ENCODE assay signal across 8 cellular contexts in genomic region chr1:226060976-226061792, GRCh38. TPM values are rescaled to one million over a fixed set of nuclear protein-coding genes. Genes with fewer than 3 reads are reported as not detected.
DNase-seq lines count a peak whose midpoint lies in the region; ATAC-seq and TF ChIP-seq lines count a peak whose summit lies in the region.

No MANE protein-coding gene starts in this region.

- peaks cover 34% of the 10 kb centered on the region for H3F3A ChIP-seq in SU-DHL-6 (ENCODE audit: insufficient read depth)

- peak overlapping the region; percentile 51 for H3K4me2 ChIP-seq in SU-DHL-6 (ENCODE audit: low read depth, low read length, poor library complexity, severe bottlenecking)

- intact Hi-C loops in Right ventricle myocardium inferior (cut with DNase I): loop anchor here (5.0 kb wide), 1 partner anchor 126 kb away; the partner anchor contains the start of gene ACBD3

- H2AFZ ChIP-seq in SU-DHL-6 (ENCODE audit: low read depth, low read length, severe bottlenecking): peak overlapping the region; percentile 81

- TF ChIP-seq CTCF in cardiac muscle cell (IDR thresholded peaks at IDR 0.05; ENCODE audit: low read depth, low read length) (no peak), SU-DHL-6 (IDR thresholded peaks at IDR 0.05; ENCODE audit: insufficient read depth, low read length, poor library complexity, severe bottlenecking) (no peak), retinal pigment epithelial cell (conservative IDR thresholded peaks at IDR 0.05; ENCODE audit: low read depth, low read length) (no peak)

- peaks cover 34% of the 10 kb centered on the region for H3K79me2 ChIP-seq in SU-DHL-6 (ENCODE audit: insufficient read depth, low read length)

- ATAC-seq in Right ventricle myocardium inferior (no peak), GM21723 (IDR thresholded peaks at IDR 0.05; ENCODE audit: unreplicated experiment) (no peak), GM21360 (IDR thresholded peaks at IDR 0.05; ENCODE audit: unreplicated experiment) (no peak)

- H3K9me3 ChIP-seq in cardiac muscle cell (ENCODE audit: low read depth) (no peaks in the 10 kb centered on the region), SU-DHL-6 (ENCODE audit: insufficient read depth, low read length) (no peaks in the 10 kb centered on the region)

- H3K36me3 ChIP-seq in cardiac muscle cell (peaks cover 9% of the 10 kb centered on the region), SU-DHL-6 (ENCODE audit: low read length) (peaks cover 16% of the 10 kb centered on the region)

- peak overlapping the region; percentile 70 for H3K9ac ChIP-seq in SU-DHL-6 (ENCODE audit: low read length)

- H3K27ac ChIP-seq in cardiac muscle cell (peak overlapping the region; percentile 100), SU-DHL-6 (ENCODE audit: low read depth, low read length) (no peak overlapping the region)

- H3K4me3 ChIP-seq in cardiac muscle cell (peak overlapping the region; percentile 97), SU-DHL-6 (ENCODE audit: insufficient read depth, low read length, poor library complexity, severe bottlenecking) (peak overlapping the region; percentile 75), retinal pigment epithelial cell (ENCODE audit: low read length) (peak overlapping the region; percentile 68)

- H3K27me3 ChIP-seq in cardiac muscle cell: no peaks in the 10 kb centered on the region
- no peaks in the 10 kb centered on the region for H3K27me3 ChIP-seq in SU-DHL-6 (ENCODE audit: low read length)

- peaks cover 22% of the 10 kb centered on the region for H3K4me1 ChIP-seq in cardiac muscle cell (ENCODE audit: low read depth)

- peak in 1 of 2 donors; percentile 20 for DNase-seq in cardiac muscle cell (ENCODE audit: low read depth in 1 of 2, low spot score in 1 of 2)
- no peak for DNase-seq in Right ventricle myocardium inferior (ENCODE audit: missing footprints)
- DNase-seq in fibroblast of peridontal ligament (ENCODE audit: extremely low read depth): peak; percentile 24
- no peak for DNase-seq in retinal pigment epithelial cell (ENCODE audit: low read depth)
- DNase-seq in AG08396 (ENCODE audit: low spot score): no peak

- H3K9me2 ChIP-seq in SU-DHL-6 (replicated peaks; ENCODE audit: insufficient read depth, low read length): no peaks in the 10 kb centered on the region

- peaks cover 23% of the 10 kb centered on the region for H4K20me1 ChIP-seq in SU-DHL-6 (ENCODE audit: low read depth, low read length)

RNA-seq across cellular contexts. Expression of gene H3-3A, which starts 1.3 kb away (rescaled TPM):
- total RNA-seq in cardiac muscle cell (439 and 725 TPM in 2 replicates), Right ventricle myocardium inferior (348 TPM)
- polyA plus RNA-seq in cardiac muscle cell: 837 and 907 TPM in 2 replicates
